ENCODE assay signal across 17 cellular contexts in the genomic region with DNA sequence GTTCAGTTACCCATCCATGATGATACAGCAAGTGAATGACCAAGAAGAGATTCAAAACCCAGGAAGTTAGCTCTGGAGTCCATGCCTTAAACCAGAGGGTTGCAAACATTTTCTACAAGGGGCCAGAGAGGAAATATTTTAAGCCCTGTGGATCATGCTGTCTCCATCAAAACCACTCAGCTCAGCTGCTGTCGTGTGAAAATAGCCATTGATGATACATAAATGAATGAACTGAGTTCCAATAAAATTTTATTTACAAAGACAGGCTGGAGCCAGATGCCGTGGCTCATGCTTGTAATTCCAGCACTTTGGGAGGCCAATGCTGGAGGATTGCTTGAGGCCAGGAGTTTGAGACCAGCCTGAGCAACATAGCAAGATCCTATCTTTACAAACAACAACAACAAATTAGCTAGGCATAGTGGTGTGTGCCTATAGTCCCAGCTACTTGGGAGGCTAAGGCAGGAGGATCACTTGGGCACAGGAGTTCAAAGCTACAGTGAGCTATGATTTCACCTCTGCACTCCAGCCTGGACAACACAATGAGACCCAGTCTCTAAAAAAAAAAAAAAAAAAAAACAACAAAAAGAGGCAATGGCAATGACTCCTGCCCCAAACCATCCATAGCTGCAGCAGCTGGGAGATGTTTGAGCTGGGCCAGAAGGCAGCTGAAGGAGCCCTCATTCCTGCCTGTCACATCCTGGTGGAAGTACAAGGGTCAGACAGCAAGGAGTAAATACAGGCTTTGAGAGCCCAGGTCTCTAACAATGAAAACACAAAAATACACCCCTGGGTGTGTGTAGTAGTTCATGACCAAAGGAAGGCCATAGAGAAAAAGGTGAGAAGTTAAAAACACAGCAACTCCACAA. TPM values are rescaled to one million over a fixed set of nuclear protein-coding genes. Genes with fewer than 3 reads are reported as not detected.
DNase-seq lines count a peak whose midpoint lies in the region; ATAC-seq and TF ChIP-seq lines count a peak whose summit lies in the region.
"Had no signal": no experiment of that assay in that cellular context is flagged by ENCODE, and none has a peak within 500 bp of the region (broad histone marks: within the 10 kb centered on the region; RNA-seq: fewer than 3 reads in every experiment).

No MANE protein-coding gene starts in this region.

- DNase-seq in cardiac muscle cell (ENCODE audit: low read depth in 1 of 2, low spot score in 1 of 2) (peak in 1 of 2 donors; percentile 19), cardiac septum (ENCODE audit: low spot score) (no peak), left kidney (ENCODE audit: low read depth, low spot score) (peak; percentile 42), tibial artery (no peak), NCI-H82 (lab: John Stamatoyannopoulos, UW) (no peak)
- DNase-seq in stimulated activated naive B cell treated with anti-CD40 and anti-IgM and Interleukin-4, amounts not matched to agents 10 μg/mL and 1 μg/mL and 100 μg/mL, for 72 hours: no peak
- DNase-seq: CD4-positive, alpha-beta memory T cell; KBM-7; NCI-H1436; NCI-H2029; NCI-H2171; NCI-H446 treated with DMSO at 0.1 percent for 48 hours; NCI-H748 treated with DMSO at 0.1 percent for 48 hours; PC-9 had no signal

- peak overlapping the region; percentile 92 to 97 (median 94) for H3K27ac Mint-ChIP-seq in nephron
- H3K27ac Mint-ChIP-seq in stimulated activated naive B cell treated with anti-CD40 and anti-IgM and Interleukin-4, amounts not matched to agents 10 μg/mL and 1 μg/mL and 100 μg/mL, for 72 hours: peak overlapping the region; percentile 51
- H3K27ac Mint-ChIP-seq: CD4-positive, alpha-beta memory T cell had no signal

- intact Hi-C loops in cardiac septum (cut with DNase I): no loop called here
- intact Hi-C loops in tibial artery (cut with DNase I; ENCODE audit: low total_unique reads): no loop called here

- H3K27me3 Mint-ChIP-seq in nephron (ENCODE audit: low read depth): no peaks in the 10 kb centered on the region
- H3K27me3 Mint-ChIP-seq in stimulated activated naive B cell treated with anti-CD40 and anti-IgM and Interleukin-4, amounts not matched to agents 10 μg/mL and 1 μg/mL and 100 μg/mL, for 72 hours: peaks cover 15 to 17% of the 10 kb centered on the region in 2 donors

- TF ChIP-seq CTCF in cardiac muscle cell (IDR thresholded peaks at IDR 0.05; ENCODE audit: low read depth, low read length) (no peak), nephron (IDR thresholded peaks at IDR 0.05; ENCODE audit: unreplicated experiment in 3 of 3) (no peak), tibial artery (IDR thresholded peaks at IDR 0.05) (no peak)

- no peaks in the 10 kb centered on the region for H3K9me3 Mint-ChIP-seq in nephron
- H3K9me3 Mint-ChIP-seq in stimulated activated naive B cell treated with anti-CD40 and anti-IgM and Interleukin-4, amounts not matched to agents 10 μg/mL and 1 μg/mL and 100 μg/mL, for 72 hours: peaks cover 7 to 17% of the 10 kb centered on the region in 2 donors

- H3K4me1 Mint-ChIP-seq in nephron: peaks cover 53% of the 10 kb centered on the region
- peaks cover 9 to 31% of the 10 kb centered on the region in 2 donors for H3K4me1 Mint-ChIP-seq in stimulated activated naive B cell treated with anti-CD40 and anti-IgM and Interleukin-4, amounts not matched to agents 10 μg/mL and 1 μg/mL and 100 μg/mL, for 72 hours
- H3K4me1 Mint-ChIP-seq: CD4-positive, alpha-beta memory T cell had no signal

- H3K27ac ChIP-seq in cardiac muscle cell: peak overlapping the region; percentile 54
- no peak overlapping the region for H3K27ac ChIP-seq in tibial artery
- H3K27ac ChIP-seq: PC-9 had no signal

- no peak overlapping the region for H3K4me3 Mint-ChIP-seq in nephron
- no peak overlapping the region for H3K4me3 Mint-ChIP-seq in stimulated activated naive B cell treated with anti-CD40 and anti-IgM and Interleukin-4, amounts not matched to agents 10 μg/mL and 1 μg/mL and 100 μg/mL, for 72 hours
- H3K4me3 Mint-ChIP-seq: CD4-positive, alpha-beta memory T cell had no signal

- H3K4me1 ChIP-seq in cardiac muscle cell (ENCODE audit: low read depth): peaks cover 38% of the 10 kb centered on the region
- H3K4me1 ChIP-seq in tibial artery: peaks cover 0 to 8% (median 3%) of the 10 kb centered on the region in 4 donors
- H3K4me1 ChIP-seq: HAP-1 had no signal

- no peak overlapping the region for H3K4me3 ChIP-seq in cardiac muscle cell
- H3K4me3 ChIP-seq in tibial artery: no peak overlapping the region
- H3K4me3 ChIP-seq: HAP-1, PC-9 had no signal

- H3K36me3 Mint-ChIP-seq in nephron (ENCODE audit: low read depth): peaks cover 7% of the 10 kb centered on the region
- peaks cover 14 to 16% of the 10 kb centered on the region in 2 donors for H3K36me3 Mint-ChIP-seq in stimulated activated naive B cell treated with anti-CD40 and anti-IgM and Interleukin-4, amounts not matched to agents 10 μg/mL and 1 μg/mL and 100 μg/mL, for 72 hours
- H3K36me3 Mint-ChIP-seq: CD4-positive, alpha-beta memory T cell had no signal

- no peaks in the 10 kb centered on the region for H3K9me3 ChIP-seq in cardiac muscle cell (ENCODE audit: low read depth)
- no peaks in the 10 kb centered on the region for H3K9me3 ChIP-seq in tibial artery
- H3K9me3 ChIP-seq: HAP-1 had no signal

- H3K27me3 ChIP-seq in cardiac muscle cell (peaks cover 7% of the 10 kb centered on the region), tibial artery (no peaks in the 10 kb centered on the region)

- no peak for ATAC-seq in stimulated activated naive B cell treated with anti-CD40 and anti-IgM and Interleukin-4, amounts not matched to agents 10 μg/mL and 1 μg/mL and 100 μg/mL, for 72 hours (replicated peaks)
- no peak for ATAC-seq in HG02571 (IDR thresholded peaks at IDR 0.05; ENCODE audit: unreplicated experiment)

- H3K36me3 ChIP-seq in cardiac muscle cell: no peaks in the 10 kb centered on the region
- peaks cover 3 to 6% (median 5%) of the 10 kb centered on the region in 3 donors for H3K36me3 ChIP-seq in tibial artery
- H3K36me3 ChIP-seq: HAP-1 had no signal

RNA-seq across cellular contexts. Expression of a gene that starts 44.0 kb away (rescaled TPM):
- 33.8 and 42.4 TPM in 2 replicates for total RNA-seq in cardiac muscle cell
- 18.4 and 19.9 TPM in 2 replicates for polyA plus RNA-seq in cardiac muscle cell
- 63.9 TPM for total RNA-seq in cardiac septum
- polyA plus RNA-seq: CD4-positive, alpha-beta memory T cell had no signal
